ENCODE assay signal across 28 cellular contexts in the genomic region with DNA sequence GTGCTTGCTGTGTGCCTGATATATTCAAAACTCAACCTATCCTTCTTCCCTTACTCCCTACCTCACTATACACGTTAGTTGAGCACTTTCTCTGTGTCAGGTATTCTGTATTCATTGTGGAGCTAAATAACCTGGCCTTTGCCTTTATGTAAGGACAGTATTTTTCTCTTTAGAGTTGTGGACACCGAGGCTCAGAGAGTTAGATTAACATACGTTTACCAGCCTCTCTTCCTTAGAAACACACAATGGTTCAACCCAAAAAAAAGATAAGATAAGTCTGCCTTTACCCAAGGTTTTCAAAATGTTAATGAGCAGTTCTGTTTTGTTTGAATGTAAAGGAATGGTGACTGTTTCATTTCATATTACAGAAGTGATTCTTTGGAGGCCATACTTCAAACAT.
"Had no signal": no experiment of that assay in that cellular context is flagged by ENCODE, and none has a peak within 500 bp of the region (broad histone marks: within the 10 kb centered on the region; RNA-seq: fewer than 3 reads in every experiment).

No MANE protein-coding gene starts in this region.

- H3K27me3 Mint-ChIP-seq: T-helper 17 cell had no signal

- H3K9me3 ChIP-seq: left lung, lower lobe of right lung, mucosa of descending colon, ovary, prostate gland, transverse colon had no signal

- FAIRE-seq: bronchial epithelial cell, colon, frontal cortex, islet of Langerhans, small intestine, urothelium cell line had no signal

- H3K27ac ChIP-seq: left lung, lower lobe of right lung, ovary, prostate gland, transverse colon had no signal

- H3K4me3 ChIP-seq: left lung, lower lobe of right lung, mucosa of descending colon, ovary, prostate gland, transverse colon had no signal

- H3K4me1 ChIP-seq: left lung, lower lobe of right lung, prostate gland had no signal

- H3K27me3 ChIP-seq: left lung, ovary, transverse colon had no signal

- H3K9me3 Mint-ChIP-seq: activated naive CD4-positive, alpha-beta T cell treated with anti-CD3 and anti-CD28 coated beads for 36 hours; activated T-cell treated with anti-CD3 and anti-CD28 coated beads, Interleukin-2, amount 50 U/mL, for 72 hours had no signal

- H3K4me3 Mint-ChIP-seq: activated naive CD4-positive, alpha-beta T cell treated with anti-CD3 and anti-CD28 coated beads for 36 hours; activated T-cell treated with anti-CD3 and anti-CD28 coated beads, Interleukin-2, amount 50 U/mL, for 72 hours; T-helper 17 cell had no signal

- H3K27ac Mint-ChIP-seq: activated naive CD4-positive, alpha-beta T cell treated with anti-CD3 and anti-CD28 coated beads for 36 hours had no signal

- ATAC-seq: activated T-cell treated with anti-CD3 and anti-CD28 coated beads, Interleukin-2, amount 50 U/mL, for 72 hours; left lung; lower lobe of right lung; mucosa of descending colon; sciatic nerve; SK-N-SH treated with all-trans-retinoic acid at 6 μM for 48 hours; T-helper 17 cell had no signal

- DNase-seq: activated CD4-positive, alpha-beta T cell treated with anti-CD3 and anti-CD28 coated beads for 4 hours; activated CD4-positive, alpha-beta T cell treated with anti-CD3 and anti-CD28 coated beads, Interleukin-2, amount 50 U/mL, for 4 hours; activated effector memory CD4-positive, alpha-beta T cell treated with Interleukin-2 at 50 U/mL for 16 hours; activated naive CD4-positive, alpha-beta T cell treated with anti-CD3 and anti-CD28 coated beads for 36 hours; activated T-cell treated with anti-CD3 and anti-CD28 coated beads for 4 hours; activated T-cell treated with anti-CD3 and anti-CD28 coated beads, Interleukin-2, amount 50 U/mL, for 72 hours; effector CD8-positive, alpha-beta T cell; left lung; lower lobe of right lung; mesenchymal stem cell; mucosa of descending colon; ovary; retina; small intestine; stimulated activated CD4-positive, alpha-beta T cell treated with anti-CD3 and anti-CD28 coated beads, Interleukin-4, amount 100 ng/mL, for 24 hours; stimulated activated CD8-positive, alpha-beta memory T cell treated with anti-CD3 and anti-CD28 coated beads, Interleukin-4, amount 100 ng/mL, for 48 hours; stimulated activated naive CD4-positive, alpha-beta T cell treated with Interleukin-2 at 50 U/mL for 16 hours; T-helper 17 cell; T1000; transverse colon had no signal

- H3K36me3 ChIP-seq: ovary, prostate gland, transverse colon had no signal
